In the genomic region with DNA sequence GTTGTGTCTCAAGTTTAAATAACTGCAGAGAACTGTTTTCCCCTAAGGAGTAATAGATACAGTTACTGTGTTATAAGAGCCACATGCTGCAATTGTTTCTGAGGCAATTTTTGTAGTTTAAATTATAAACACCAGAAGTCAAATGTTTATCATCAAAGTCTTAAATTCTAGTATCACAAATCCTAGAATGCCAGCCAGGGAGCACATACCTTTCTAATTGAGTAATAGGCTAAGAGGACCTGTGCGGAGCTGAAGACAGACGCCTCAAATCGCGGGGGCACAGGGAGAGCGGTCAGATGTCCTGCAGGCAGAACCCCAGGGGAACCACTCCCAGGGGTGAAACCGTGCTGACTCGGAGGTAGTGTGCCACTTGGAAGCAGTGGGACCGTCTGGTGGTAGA, we compare ENCODE assay signal across 12 cellular contexts.
DNase-seq lines count a peak whose midpoint lies in the region; TF ChIP-seq lines count a peak whose summit lies in the region.
"Had no signal": no experiment of that assay in that cellular context is flagged by ENCODE, and none has a peak within 500 bp of the region (broad histone marks: within the 10 kb centered on the region; RNA-seq: fewer than 3 reads in every experiment).

No MANE protein-coding gene starts in this region.

- TF ChIP-seq CTCF in BE2C (IDR thresholded peaks at IDR 0.05; ENCODE audit: low read depth, low read length) (no peak), fibroblast of villous mesenchyme (IDR thresholded peaks at IDR 0.05; ENCODE audit: insufficient read depth, low read depth, low read length) (no peak), nephron progenitor cell (IDR thresholded peaks at IDR 0.05) (no peak)

- H3K9me3 Mint-ChIP-seq in nephron progenitor cell, result peaks cover 5% of the 10 kb centered on the region

- H3K4me3 Mint-ChIP-seq in nephron progenitor cell, result peak overlapping the region; percentile 47

- no peaks in the 10 kb centered on the region for H3K9me3 ChIP-seq in BE2C

- H3K27me3 Mint-ChIP-seq in nephron progenitor cell (ENCODE audit: low read depth, poor library complexity), result no peaks in the 10 kb centered on the region

- H3K27ac Mint-ChIP-seq in nephron progenitor cell, result peak overlapping the region; percentile 50

- H3K36me3 Mint-ChIP-seq in nephron progenitor cell (ENCODE audit: low read depth), result no peaks in the 10 kb centered on the region

- peak overlapping the region; percentile 9; the same call in 1 of the 2 replicates for H3K4me3 ChIP-seq in BE2C (ENCODE audit: low read depth, low read length)
- H3K4me3 ChIP-seq in fibroblast of villous mesenchyme (ENCODE audit: low read depth, low read length), result peak overlapping the region; percentile 18
- H3K4me3 ChIP-seq: coronary artery had no signal

- peaks cover 38% of the 10 kb centered on the region for H3K4me1 Mint-ChIP-seq in nephron progenitor cell

- H3K36me3 ChIP-seq in BE2C, result no peaks in the 10 kb centered on the region

- H3K27me3 ChIP-seq in BE2C, result no peaks in the 10 kb centered on the region

- peaks cover 27% of the 10 kb centered on the region for H3K4me1 ChIP-seq in BE2C

- DNase-seq in BE2C, result peak; percentile 15
- DNase-seq in RPMI7951 (ENCODE audit: low read depth), result peak; percentile 67
- DNase-seq in fibroblast of villous mesenchyme (ENCODE audit: low read depth), result peak; percentile 79
- peak; percentile 6 for DNase-seq in nephron progenitor cell
- DNase-seq in GM19240 (ENCODE audit: insufficient read length, low spot score), result no peak
- DNase-seq in NCI-H510A (lab: John Stamatoyannopoulos, UW), result no peak
- DNase-seq in stimulated activated CD4-positive, alpha-beta T cell treated with anti-CD3 and anti-CD28 coated beads, Interleukin-4, amount 100 ng/mL, for 1 hour, result no peak
- no peak for DNase-seq in NCI-H2107 (lab: John Stamatoyannopoulos, UW)
- DNase-seq: GOT3, hypothalamus, NCI-H1694 had no signal

Comparison
In these comparisons a context has a peak if more than half of its experiments do, and no peak if none do; other contexts are left out.
1. DNase-seq: peak in BE2C (single experiment), RPMI7951 (single experiment), fibroblast of villous mesenchyme (single experiment) and nephron progenitor cell (single experiment); none in GM19240 (single experiment), NCI-H510A (single experiment), stimulated activated CD4-positive, alpha-beta T cell treated with anti-CD3 and anti-CD28 coated beads, Interleukin-4, amount 100 ng/mL, for 1 hour (single experiment) and NCI-H2107 (single experiment).